21 cellular contexts compared by ENCODE assay signal in genomic region chr19:10116866-10117616, GRCh38. TPM values are rescaled to one million over a fixed set of nuclear protein-coding genes. Genes with fewer than 3 reads are reported as not detected.
DNase-seq lines count a peak whose midpoint lies in the region; ATAC-seq and TF ChIP-seq lines count a peak whose summit lies in the region.
"Had no signal": no experiment of that assay in that cellular context is flagged by ENCODE, and none has a peak within 500 bp of the region (broad histone marks: within the 10 kb centered on the region; RNA-seq: fewer than 3 reads in every experiment).

No MANE protein-coding gene starts in this region.

- no peaks in the 10 kb centered on the region for H3K27me3 Mint-ChIP-seq in activated naive CD4-positive, alpha-beta T cell treated with anti-CD3 and anti-CD28 coated beads for 36 hours (ENCODE audit: low read depth)
- no peaks in the 10 kb centered on the region for H3K27me3 Mint-ChIP-seq in activated CD8-positive, alpha-beta T cell treated with anti-CD3 and anti-CD28 coated beads for 36 hours
- no peaks in the 10 kb centered on the region for H3K27me3 Mint-ChIP-seq in mesothelial cell of epicardium (ENCODE audit: low read depth)
- H3K27me3 Mint-ChIP-seq in stimulated activated naive B cell treated with anti-CD40 and anti-IgM and Interleukin-4, amounts not matched to agents 10 μg/mL and 1 μg/mL and 100 μg/mL, for 72 hours, result peaks cover 0 to 4% of the 10 kb centered on the region in 2 donors
- H3K27me3 Mint-ChIP-seq: CD4-positive, alpha-beta memory T cell; memory B cell had no signal

- H3K4me1 Mint-ChIP-seq in activated naive CD4-positive, alpha-beta T cell treated with anti-CD3 and anti-CD28 coated beads for 36 hours (ENCODE audit: low read depth), result peaks cover 31% of the 10 kb centered on the region
- peaks cover 36% of the 10 kb centered on the region for H3K4me1 Mint-ChIP-seq in activated CD8-positive, alpha-beta T cell treated with anti-CD3 and anti-CD28 coated beads for 36 hours (ENCODE audit: low read depth)
- peaks cover 9% of the 10 kb centered on the region for H3K4me1 Mint-ChIP-seq in mesothelial cell of epicardium
- H3K4me1 Mint-ChIP-seq in stimulated activated naive B cell treated with anti-CD40 and anti-IgM and Interleukin-4, amounts not matched to agents 10 μg/mL and 1 μg/mL and 100 μg/mL, for 72 hours, result peaks cover 51 to 81% of the 10 kb centered on the region in 2 donors

- H3K36me3 Mint-ChIP-seq in activated naive CD4-positive, alpha-beta T cell treated with anti-CD3 and anti-CD28 coated beads for 36 hours (ENCODE audit: low read depth), result peaks cover 19% of the 10 kb centered on the region
- H3K36me3 Mint-ChIP-seq in activated CD8-positive, alpha-beta T cell treated with anti-CD3 and anti-CD28 coated beads for 36 hours (ENCODE audit: low read depth), result peaks cover 54% of the 10 kb centered on the region
- H3K36me3 Mint-ChIP-seq in mesothelial cell of epicardium, result peaks cover 9% of the 10 kb centered on the region
- peaks cover 65 to 67% of the 10 kb centered on the region in 2 donors for H3K36me3 Mint-ChIP-seq in stimulated activated naive B cell treated with anti-CD40 and anti-IgM and Interleukin-4, amounts not matched to agents 10 μg/mL and 1 μg/mL and 100 μg/mL, for 72 hours

- no peak overlapping the region for H3K4me3 ChIP-seq in coronary artery
- H3K4me3 ChIP-seq: A549, thyroid gland had no signal

- no peaks in the 10 kb centered on the region for H3K9me3 Mint-ChIP-seq in activated naive CD4-positive, alpha-beta T cell treated with anti-CD3 and anti-CD28 coated beads for 36 hours
- H3K9me3 Mint-ChIP-seq in activated CD8-positive, alpha-beta T cell treated with anti-CD3 and anti-CD28 coated beads for 36 hours, result no peaks in the 10 kb centered on the region
- H3K9me3 Mint-ChIP-seq in mesothelial cell of epicardium, result no peaks in the 10 kb centered on the region
- H3K9me3 Mint-ChIP-seq in stimulated activated naive B cell treated with anti-CD40 and anti-IgM and Interleukin-4, amounts not matched to agents 10 μg/mL and 1 μg/mL and 100 μg/mL, for 72 hours, result peaks cover 0 to 2% of the 10 kb centered on the region in 2 donors
- H3K9me3 Mint-ChIP-seq: activated T-cell treated with anti-CD3 and anti-CD28 coated beads, Interleukin-2, amount 50 U/mL, for 72 hours; memory B cell had no signal

- CTCF ChIA-PET in activated naive CD4-positive, alpha-beta T cell treated with anti-CD3 and anti-CD28 coated beads for 36 hours (lab: Charles Lee), result interaction anchor here (0.6 to 1.6 kb wide), 2 partner anchors 9 to 60 kb away, joined by 4 to 5 read pairs; no protein-coding TSS in a partner anchor
- CTCF ChIA-PET in activated CD8-positive, alpha-beta T cell treated with anti-CD3 and anti-CD28 coated beads for 36 hours (lab: Charles Lee), result interaction anchor here (1.0 to 8.9 kb wide), 2 partner anchors 17 to 89 kb away, joined by 3 to 128 read pairs; partner anchors contain the start of gene ANGPTL6

- TF ChIP-seq CTCF in activated CD8-positive, alpha-beta T cell treated with anti-CD3 and anti-CD28 coated beads for 36 hours (IDR thresholded peaks at IDR 0.05), result no peak
- no peak for TF ChIP-seq CTCF in mesothelial cell of epicardium (IDR thresholded peaks at IDR 0.05; ENCODE audit: unreplicated experiment)
- no peak for TF ChIP-seq CTCF in coronary artery (IDR thresholded peaks at IDR 0.05)

- no peak overlapping the region for H3K27ac ChIP-seq in coronary artery
- H3K27ac ChIP-seq: A549, thyroid gland had no signal

- H3K27ac Mint-ChIP-seq in activated naive CD4-positive, alpha-beta T cell treated with anti-CD3 and anti-CD28 coated beads for 36 hours, result no peak overlapping the region
- peak overlapping the region; percentile 25 for H3K27ac Mint-ChIP-seq in activated CD8-positive, alpha-beta T cell treated with anti-CD3 and anti-CD28 coated beads for 36 hours
- no peak overlapping the region for H3K27ac Mint-ChIP-seq in mesothelial cell of epicardium
- H3K27ac Mint-ChIP-seq in stimulated activated naive B cell treated with anti-CD40 and anti-IgM and Interleukin-4, amounts not matched to agents 10 μg/mL and 1 μg/mL and 100 μg/mL, for 72 hours, result peak overlapping the region; percentile 96
- H3K27ac Mint-ChIP-seq: memory B cell had no signal

- POLR2A ChIA-PET in activated CD8-positive, alpha-beta T cell treated with anti-CD3 and anti-CD28 coated beads for 36 hours (lab: Charles Lee), result interaction anchor here (0.6 to 23.2 kb wide), 4 partner anchors 13 to 32 kb away, joined by 3 to 521 read pairs (median 10); partner anchors contain the start of genes ANGPTL6, P2RY11 and PPAN

- no peak for ATAC-seq in activated CD8-positive, alpha-beta T cell treated with anti-CD3 and anti-CD28 coated beads for 36 hours
- no peak for ATAC-seq in stimulated activated naive B cell treated with anti-CD40 and anti-IgM and Interleukin-4, amounts not matched to agents 10 μg/mL and 1 μg/mL and 100 μg/mL, for 72 hours (replicated peaks)
- no peak for ATAC-seq in GM19328 (IDR thresholded peaks at IDR 0.05; ENCODE audit: unreplicated experiment)
- ATAC-seq: A549; activated T-cell treated with anti-CD3 and anti-CD28 coated beads, Interleukin-2, amount 50 U/mL, for 72 hours had no signal

- no peak for DNase-seq in activated naive CD4-positive, alpha-beta T cell treated with anti-CD3 and anti-CD28 coated beads for 36 hours
- DNase-seq in activated naive CD4-positive, alpha-beta T cell treated with anti-CD3 and anti-CD28 coated beads, Interleukin-2, amount 50 U/mL, for 16 hours, result no peak
- no peak for DNase-seq in activated CD8-positive, alpha-beta T cell treated with anti-CD3 and anti-CD28 coated beads for 36 hours
- no peak for DNase-seq in mesothelial cell of epicardium (ENCODE audit: low spot score in 2 of 2, unreplicated experiment in 2 of 2)
- DNase-seq in stimulated activated naive B cell treated with anti-CD40 and anti-IgM and Interleukin-4, amounts not matched to agents 10 μg/mL and 1 μg/mL and 100 μg/mL, for 72 hours, result no peak
- no peak for DNase-seq in coronary artery (ENCODE audit: low spot score)
- DNase-seq in AML-193 (lab: John Stamatoyannopoulos, UW), result no peak
- DNase-seq: activated CD4-positive, alpha-beta T cell treated with anti-CD3 and anti-CD28 coated beads, Interleukin-2, amount 50 U/mL, for 1 hour; activated T-cell treated with anti-CD3 and anti-CD28 coated beads, Interleukin-2, amount 50 U/mL, for 72 hours; amygdala; CD4-positive, alpha-beta memory T cell; hippocampal formation; MV-4-11; NCI-H2029 treated with DMSO at 0.1 percent for 48 hours; NCI-H446 treated with DMSO at 0.1 percent for 48 hours; retina; thyroid gland had no signal

- intact Hi-C loops in activated naive CD4-positive, alpha-beta T cell treated with anti-CD3 and anti-CD28 coated beads for 36 hours (cut with micrococcal nuclease), result no loop called here
- intact Hi-C loops in activated CD8-positive, alpha-beta T cell treated with anti-CD3 and anti-CD28 coated beads for 36 hours (cut with micrococcal nuclease), result no loop called here

- peak overlapping the region; percentile 8 for H3K4me3 Mint-ChIP-seq in activated naive CD4-positive, alpha-beta T cell treated with anti-CD3 and anti-CD28 coated beads for 36 hours
- peak overlapping the region; percentile 18 for H3K4me3 Mint-ChIP-seq in activated CD8-positive, alpha-beta T cell treated with anti-CD3 and anti-CD28 coated beads for 36 hours
- peak overlapping the region; percentile 34 for H3K4me3 Mint-ChIP-seq in mesothelial cell of epicardium
- peak overlapping the region; percentile 50 to 82 for H3K4me3 Mint-ChIP-seq in stimulated activated naive B cell treated with anti-CD40 and anti-IgM and Interleukin-4, amounts not matched to agents 10 μg/mL and 1 μg/mL and 100 μg/mL, for 72 hours
- H3K4me3 Mint-ChIP-seq: activated T-cell treated with anti-CD3 and anti-CD28 coated beads, Interleukin-2, amount 50 U/mL, for 72 hours had no signal

RNA-seq across cellular contexts. Expression of gene EIF3G, which starts 2.7 kb away (rescaled TPM):
- total RNA-seq in activated naive CD4-positive, alpha-beta T cell treated with anti-CD3 and anti-CD28 coated beads for 36 hours, result 100 to 1,000 TPM; 213 to 222 TPM
- total RNA-seq in activated CD8-positive, alpha-beta T cell treated with anti-CD3 and anti-CD28 coated beads for 36 hours, result 100 to 1,000 TPM; 275 to 286 TPM
- 199 to 207 TPM (median 207 TPM) in 3 replicates for total RNA-seq in mesothelial cell of epicardium

RNA-seq across cellular contexts. Expression of gene P2RY11, which starts 5.5 kb away (rescaled TPM):
- 10 to 100 TPM; 11.8 to 12.2 TPM for total RNA-seq in activated naive CD4-positive, alpha-beta T cell treated with anti-CD3 and anti-CD28 coated beads for 36 hours
- total RNA-seq in activated CD8-positive, alpha-beta T cell treated with anti-CD3 and anti-CD28 coated beads for 36 hours, result 10 to 100 TPM; 59.0 to 62.1 TPM
- total RNA-seq in mesothelial cell of epicardium, result 30.8 to 33.6 TPM (median 31.2 TPM) in 3 replicates

RNA-seq across cellular contexts. Expression of gene PPAN, which starts 10.9 kb away (rescaled TPM):
- 10 to 100 TPM; 59.7 to 60.0 TPM for total RNA-seq in activated naive CD4-positive, alpha-beta T cell treated with anti-CD3 and anti-CD28 coated beads for 36 hours
- total RNA-seq in activated CD8-positive, alpha-beta T cell treated with anti-CD3 and anti-CD28 coated beads for 36 hours, result 100 to 1,000 TPM; 165 to 171 TPM
- 53.2 to 64.2 TPM (median 62.1 TPM) in 3 replicates for total RNA-seq in mesothelial cell of epicardium

RNA-seq across cellular contexts. Expression of gene ANGPTL6, which starts 14.6 kb away (rescaled TPM):
- total RNA-seq in activated naive CD4-positive, alpha-beta T cell treated with anti-CD3 and anti-CD28 coated beads for 36 hours, result 10 to 100 TPM; 18.6 to 20.7 TPM
- total RNA-seq in activated CD8-positive, alpha-beta T cell treated with anti-CD3 and anti-CD28 coated beads for 36 hours, result 10 to 100 TPM; 11.8 to 12.0 TPM
- total RNA-seq in mesothelial cell of epicardium, result 0.85 to 1.6 TPM (median 0.97 TPM) in 3 replicates
- total RNA-seq: H1 had no signal

RNA-seq across cellular contexts. Expression of gene SHFL, which starts 30.9 kb away (rescaled TPM):
- 10 to 100 TPM; 28.3 to 31.9 TPM for total RNA-seq in activated naive CD4-positive, alpha-beta T cell treated with anti-CD3 and anti-CD28 coated beads for 36 hours
- total RNA-seq in activated CD8-positive, alpha-beta T cell treated with anti-CD3 and anti-CD28 coated beads for 36 hours, result 10 to 100 TPM; 45.6 to 49.5 TPM
- 30.6 to 34.6 TPM (median 33.0 TPM) in 3 replicates for total RNA-seq in mesothelial cell of epicardium

Comparison
In these comparisons a context has a peak if more than half of its experiments do, and no peak if none do; other contexts are left out.
1. H3K27ac Mint-ChIP-seq: peak in activated CD8-positive, alpha-beta T cell treated with anti-CD3 and anti-CD28 coated beads for 36 hours (single experiment) and stimulated activated naive B cell treated with anti-CD40 and anti-IgM and Interleukin-4, amounts not matched to agents 10 μg/mL and 1 μg/mL and 100 μg/mL, for 72 hours (single experiment); none in activated naive CD4-positive, alpha-beta T cell treated with anti-CD3 and anti-CD28 coated beads for 36 hours (single experiment) and mesothelial cell of epicardium (single experiment).
2. H3K4me3 Mint-ChIP-seq: peak in every context shown above with its lines; median percentile 66 in stimulated activated naive B cell treated with anti-CD40 and anti-IgM and Interleukin-4, amounts not matched to agents 10 μg/mL and 1 μg/mL and 100 μg/mL, for 72 hours; 34 in mesothelial cell of epicardium; 18 in activated CD8-positive, alpha-beta T cell treated with anti-CD3 and anti-CD28 coated beads for 36 hours; 8 in activated naive CD4-positive, alpha-beta T cell treated with anti-CD3 and anti-CD28 coated beads for 36 hours.